10 cellular contexts compared by ENCODE assay signal in the genomic region with DNA sequence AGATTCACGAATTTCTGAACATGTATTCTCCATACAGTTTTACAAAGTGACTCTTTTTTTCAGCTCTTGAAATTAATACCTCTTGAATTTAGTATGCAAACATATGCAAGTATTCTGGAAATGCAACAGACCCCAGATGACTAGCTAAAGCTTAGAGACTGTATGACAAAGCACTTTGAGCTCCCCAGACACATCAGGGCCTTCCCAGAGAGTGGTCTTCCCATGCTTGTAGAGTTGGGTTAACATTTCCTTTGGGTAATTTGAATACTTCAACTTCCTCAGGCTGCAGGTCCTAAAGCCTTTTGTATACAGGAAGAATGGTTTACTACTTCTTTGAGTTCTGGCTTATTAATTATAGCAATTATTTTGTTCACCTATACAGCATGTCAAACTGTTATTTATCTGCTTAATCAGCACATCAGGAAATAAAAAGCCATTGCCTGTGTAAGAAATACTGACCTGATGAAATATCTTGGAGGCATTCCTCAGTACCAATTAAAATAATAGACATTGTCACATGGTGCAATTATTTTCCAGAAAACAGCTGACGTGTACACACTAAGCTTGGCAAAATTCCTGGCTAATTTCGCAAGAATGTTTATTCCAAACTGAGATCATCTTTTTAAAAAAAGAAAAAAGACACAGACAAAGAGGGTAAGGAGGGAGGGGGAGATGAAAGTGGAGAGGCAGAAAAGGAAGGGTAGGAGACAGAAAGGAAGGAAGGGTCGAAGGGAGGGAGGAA.
DNase-seq lines count a peak whose midpoint lies in the region; ATAC-seq and TF ChIP-seq lines count a peak whose summit lies in the region.
"Had no signal": no experiment of that assay in that cellular context is flagged by ENCODE, and none has a peak within 500 bp of the region (broad histone marks: within the 10 kb centered on the region; RNA-seq: fewer than 3 reads in every experiment).

No MANE protein-coding gene starts in this region.

- intact Hi-C loops in right lobe of liver (cut with DNase I) = no loop called here

- no peaks in the 10 kb centered on the region for H3K27me3 ChIP-seq in right lobe of liver

- H3K4me1 ChIP-seq in right lobe of liver = peaks cover 0 to 35% (median 3%) of the 10 kb centered on the region in 4 donors

- ATAC-seq in right lobe of liver = peak; percentile 60 to 77 (median 71)
- no peak for ATAC-seq in HG02588 (IDR thresholded peaks at IDR 0.05; ENCODE audit: unreplicated experiment)
- ATAC-seq in stimulated activated effector memory CD8-positive, alpha-beta T cell treated with anti-CD3 and anti-CD28 coated beads, Interleukin-12 subunit alpha, Interleukin-12 subunit beta, amount 100 ng/mL, for 72 hours = no peak

- no peaks in the 10 kb centered on the region for H3K36me3 ChIP-seq in right lobe of liver

- peak overlapping the region in 1 of 3 donors; percentile 5 for H3K4me3 ChIP-seq in right lobe of liver

- H3K9me3 Mint-ChIP-seq in stimulated activated effector memory CD8-positive, alpha-beta T cell treated with anti-CD3 and anti-CD28 coated beads, Interleukin-12 subunit alpha, Interleukin-12 subunit beta, amount 100 ng/mL, for 72 hours = no peaks in the 10 kb centered on the region

- TF ChIP-seq CTCF in 22Rv1 (IDR thresholded peaks at IDR 0.05) (no peak), right lobe of liver (IDR thresholded peaks at IDR 0.05) (no peak)

- TF ChIP-seq POLR2A in right lobe of liver (IDR thresholded peaks at IDR 0.05) = no peak

- no peak overlapping the region for H3K27ac Mint-ChIP-seq in stimulated activated effector memory CD8-positive, alpha-beta T cell treated with anti-CD3 and anti-CD28 coated beads, Interleukin-12 subunit alpha, Interleukin-12 subunit beta, amount 100 ng/mL, for 72 hours

- no peaks in the 10 kb centered on the region for H3K4me1 Mint-ChIP-seq in stimulated activated effector memory CD8-positive, alpha-beta T cell treated with anti-CD3 and anti-CD28 coated beads, Interleukin-12 subunit alpha, Interleukin-12 subunit beta, amount 100 ng/mL, for 72 hours

- DNase-seq in LHCN-M2 (ENCODE audit: low read depth) = peak; percentile 93
- DNase-seq in dedifferentiated amniotic fluid mesenchymal stem cell (ENCODE audit: extremely low spot score) = peak; percentile 98
- DNase-seq in right lobe of liver = no peak
- DNase-seq in GOT3 (lab: John Stamatoyannopoulos, UW) = no peak
- no peak for DNase-seq in activated CD8-positive, alpha-beta memory T cell treated with anti-CD3 and anti-CD28 coated beads, Interleukin-2, amount 50 U/mL, for 48 hours
- no peak for DNase-seq in stimulated activated effector memory CD8-positive, alpha-beta T cell treated with anti-CD3 and anti-CD28 coated beads, Interleukin-12 subunit alpha, Interleukin-12 subunit beta, amount 100 ng/mL, for 72 hours (ENCODE audit: low spot score in 2 of 2)
- DNase-seq: occipital lobe had no signal

- H3K36me3 Mint-ChIP-seq in stimulated activated effector memory CD8-positive, alpha-beta T cell treated with anti-CD3 and anti-CD28 coated beads, Interleukin-12 subunit alpha, Interleukin-12 subunit beta, amount 100 ng/mL, for 72 hours = no peaks in the 10 kb centered on the region

- no peaks in the 10 kb centered on the region for H3K9me3 ChIP-seq in right lobe of liver

- WGBS in right lobe of liver (ENCODE audit: insufficient coverage, low coverage, low lambda C conversion rate, missing lambda C conversion rate) = 16% methylated on average over 4 of the region's 4 CpGs

- H3K4me3 Mint-ChIP-seq in stimulated activated effector memory CD8-positive, alpha-beta T cell treated with anti-CD3 and anti-CD28 coated beads, Interleukin-12 subunit alpha, Interleukin-12 subunit beta, amount 100 ng/mL, for 72 hours = no peak overlapping the region

- peak overlapping the region; percentile 25 for H3K27ac ChIP-seq in 22Rv1
- peak overlapping the region; percentile 69 to 89 (median 86) for H3K27ac ChIP-seq in right lobe of liver
- H3K27ac ChIP-seq: HL-60 had no signal

Comparison
In these comparisons a context has a peak if more than half of its experiments do, and no peak if none do; other contexts are left out.
1. DNase-seq: peak in LHCN-M2 (single experiment) and dedifferentiated amniotic fluid mesenchymal stem cell (single experiment); none in right lobe of liver (0 of 3), GOT3 (single experiment), activated CD8-positive, alpha-beta memory T cell treated with anti-CD3 and anti-CD28 coated beads, Interleukin-2, amount 50 U/mL, for 48 hours (single experiment) and stimulated activated effector memory CD8-positive, alpha-beta T cell treated with anti-CD3 and anti-CD28 coated beads, Interleukin-12 subunit alpha, Interleukin-12 subunit beta, amount 100 ng/mL, for 72 hours (0 of 2).
2. ATAC-seq: peak in right lobe of liver (4 of 4); none in HG02588 (single experiment) and stimulated activated effector memory CD8-positive, alpha-beta T cell treated with anti-CD3 and anti-CD28 coated beads, Interleukin-12 subunit alpha, Interleukin-12 subunit beta, amount 100 ng/mL, for 72 hours (single experiment).